Comparison of ENCODE assay signal across 28 cellular contexts in genomic region chr1:245084551-245084950, GRCh38.
A peak's percentile ranks its signal among the peaks of the same experiment; 100 is the strongest.
DNase-seq lines count a peak whose midpoint lies in the region; ATAC-seq and TF ChIP-seq lines count a peak whose summit lies in the region.
"Had no signal": no experiment of that assay in that cellular context is flagged by ENCODE, and none has a peak within 500 bp of the region (broad histone marks: within the 10 kb centered on the region; RNA-seq: fewer than 3 reads in every experiment).

No MANE protein-coding gene starts in this region.

- no peak overlapping the region for H3K4me3 Mint-ChIP-seq in neural progenitor cell
- H3K4me3 Mint-ChIP-seq: activated CD4-positive, alpha-beta memory T cell treated with anti-CD3 and anti-CD28 coated beads for 36 hours; GM23338 had no signal

- no peak overlapping the region for H3K9ac ChIP-seq in neural progenitor cell
- H3K9ac ChIP-seq: BLaER1 treated with 17β-estradiol and CSF1 and Interleukin-3, amounts not matched to agents 10 nM and 100 nM had no signal

- no peak for TF ChIP-seq CTCF in epithelial cell of esophagus (IDR thresholded peaks at IDR 0.05; ENCODE audit: insufficient read depth, low read depth, low read length, missing control alignments)
- no peak for TF ChIP-seq CTCF in osteoblast (IDR thresholded peaks at IDR 0.05; ENCODE audit: extremely low read depth, low read depth, low read length)
- no peak for TF ChIP-seq CTCF in neural progenitor cell (IDR thresholded peaks at IDR 0.05)

- H3K79me2 ChIP-seq in osteoblast (ENCODE audit: insufficient read depth, low read length) (no peaks in the 10 kb centered on the region), neural progenitor cell (ENCODE audit: low read depth) (no peaks in the 10 kb centered on the region)

- H3K4me2 ChIP-seq in osteoblast (ENCODE audit: insufficient read depth, low read length), result no peak overlapping the region
- no peak overlapping the region for H3K4me2 ChIP-seq in neural progenitor cell
- H3K4me2 ChIP-seq: BLaER1 treated with 17β-estradiol and CSF1 and Interleukin-3, amounts not matched to agents 10 nM and 100 nM; GM23338 had no signal

- no peak for TF ChIP-seq POLR2A in GM18505 (IDR thresholded peaks at IDR 0.05; ENCODE audit: borderline replicate concordance, extremely low read depth, insufficient read depth, insufficient read length)

- peaks cover 13% of the 10 kb centered on the region for H3K36me3 Mint-ChIP-seq in neural progenitor cell
- H3K36me3 Mint-ChIP-seq: activated CD4-positive, alpha-beta memory T cell treated with anti-CD3 and anti-CD28 coated beads for 36 hours had no signal

- H3K27me3 Mint-ChIP-seq in neural progenitor cell (ENCODE audit: insufficient read depth, low read depth), result peaks cover 7% of the 10 kb centered on the region
- H3K27me3 Mint-ChIP-seq: activated CD4-positive, alpha-beta memory T cell treated with anti-CD3 and anti-CD28 coated beads for 36 hours had no signal

- H3K27me3 ChIP-seq in osteoblast (ENCODE audit: insufficient read depth, low read length) (no peaks in the 10 kb centered on the region), neural progenitor cell (no peaks in the 10 kb centered on the region)
- H3K27me3 ChIP-seq: BLaER1 treated with 17β-estradiol and CSF1 and Interleukin-3, amounts not matched to agents 10 nM and 100 nM; right lobe of liver; tibial artery had no signal

- H3K27ac Mint-ChIP-seq in neural progenitor cell, result no peak overlapping the region
- H3K27ac Mint-ChIP-seq: activated CD4-positive, alpha-beta memory T cell treated with anti-CD3 and anti-CD28 coated beads for 36 hours; GM23338 had no signal

- no peaks in the 10 kb centered on the region for H3K4me1 Mint-ChIP-seq in neural progenitor cell
- H3K4me1 Mint-ChIP-seq: GM23338 had no signal

- no peaks in the 10 kb centered on the region for H4K20me1 ChIP-seq in osteoblast (ENCODE audit: insufficient read depth, low read length)
- no peaks in the 10 kb centered on the region for H4K20me1 ChIP-seq in neural progenitor cell (ENCODE audit: low read depth)
- H4K20me1 ChIP-seq: BLaER1 treated with 17β-estradiol and CSF1 and Interleukin-3, amounts not matched to agents 10 nM and 100 nM had no signal

- H3K4me3 ChIP-seq in epithelial cell of esophagus (ENCODE audit: low read length), result no peak overlapping the region
- H3K4me3 ChIP-seq in osteoblast (ENCODE audit: insufficient read depth, low read length), result no peak overlapping the region
- no peak overlapping the region for H3K4me3 ChIP-seq in neural progenitor cell
- H3K4me3 ChIP-seq: BLaER1 treated with 17β-estradiol and CSF1 and Interleukin-3, amounts not matched to agents 10 nM and 100 nM; GM23338; K562; right lobe of liver; tibial artery had no signal

- H3F3A ChIP-seq in neural progenitor cell (ENCODE audit: low read depth), result no peaks in the 10 kb centered on the region

- H3K36me3 ChIP-seq in osteoblast (ENCODE audit: insufficient read depth, low read length) (no peaks in the 10 kb centered on the region), neural progenitor cell (no peaks in the 10 kb centered on the region)
- H3K36me3 ChIP-seq: right lobe of liver had no signal

- H2AFZ ChIP-seq in osteoblast (ENCODE audit: low read length) (no peak overlapping the region), neural progenitor cell (replicated peaks) (no peak overlapping the region)
- H2AFZ ChIP-seq: GM23338 had no signal

- peaks cover 24% of the 10 kb centered on the region for H3K4me1 ChIP-seq in osteoblast (ENCODE audit: insufficient read depth, low read length)
- H3K4me1 ChIP-seq in neural progenitor cell, result no peaks in the 10 kb centered on the region
- H3K4me1 ChIP-seq: BLaER1 treated with 17β-estradiol and CSF1 and Interleukin-3, amounts not matched to agents 10 nM and 100 nM; right lobe of liver; tibial artery had no signal

- peak; percentile 16 for DNase-seq in EL
- DNase-seq in NCI-H226, result peak; percentile 27
- DNase-seq in epithelial cell of esophagus (ENCODE audit: low read depth), result peak; percentile 55
- DNase-seq in osteoblast (ENCODE audit: insufficient read length, low spot score, missing footprints), result no peak
- DNase-seq in neural progenitor cell (ENCODE audit: low spot score), result no peak
- DNase-seq in NCI-H2171 (lab: John Stamatoyannopoulos, UW), result no peak
- DNase-seq: activated CD4-positive, alpha-beta memory T cell treated with anti-CD3 and anti-CD28 coated beads for 36 hours; activated CD4-positive, alpha-beta T cell treated with anti-CD3 and anti-CD28 coated beads for 1 hour; activated naive CD4-positive, alpha-beta T cell treated with Interleukin-2 at 50 U/mL for 16 hours; GDM1; glutamatergic neuron; mesendoderm; NCI-H1105; NCI-H187; NCI-H526; PC-3; right lobe of liver; Right ventricle myocardium superior; stimulated activated CD4-positive, alpha-beta T cell treated with anti-CD3 and anti-CD28 coated beads, Interleukin-12 subunit alpha, Interleukin-12 subunit beta, amount 100 ng/mL, for 4 hours; stimulated activated CD4-positive, alpha-beta T cell treated with anti-CD3 and anti-CD28 coated beads, Interleukin-4, amount 100 ng/mL, for 24 hours; T-helper 2 cell; tibial artery had no signal

- H3K9me3 ChIP-seq in osteoblast (ENCODE audit: low read depth, low read length) (no peaks in the 10 kb centered on the region), neural progenitor cell (ENCODE audit: low read depth) (no peaks in the 10 kb centered on the region)
- H3K9me3 ChIP-seq: right lobe of liver, tibial artery had no signal

- ATAC-seq in GM19351 (IDR thresholded peaks at IDR 0.05; ENCODE audit: unreplicated experiment) (no peak), GM18505 (IDR thresholded peaks at IDR 0.05; ENCODE audit: unreplicated experiment) (no peak)
- ATAC-seq: GM23338, K562, left lobe of liver, PC-3, right lobe of liver had no signal

- H3K9me3 Mint-ChIP-seq in neural progenitor cell, result no peaks in the 10 kb centered on the region
- H3K9me3 Mint-ChIP-seq: activated CD4-positive, alpha-beta memory T cell treated with anti-CD3 and anti-CD28 coated beads for 36 hours had no signal

- H3K27ac ChIP-seq in osteoblast (ENCODE audit: low read depth, low read length) (peak overlapping the region; percentile 89), neural progenitor cell (no peak overlapping the region)
- H3K27ac ChIP-seq: BLaER1 treated with 17β-estradiol and CSF1 and Interleukin-3, amounts not matched to agents 10 nM and 100 nM; right lobe of liver; tibial artery had no signal

Comparison
In these comparisons a context has a peak if more than half of its experiments do, and no peak if none do; other contexts are left out.
1. DNase-seq: peak in EL (single experiment), NCI-H226 (single experiment) and epithelial cell of esophagus (single experiment); none in osteoblast (single experiment), neural progenitor cell (single experiment) and NCI-H2171 (single experiment).